ENCODE assay signal across 17 cellular contexts in genomic region chr1:156045070-156045469, GRCh38. TPM values are rescaled to one million over a fixed set of nuclear protein-coding genes. Genes with fewer than 3 reads are reported as not detected.
DNase-seq lines count a peak whose midpoint lies in the region; ATAC-seq and TF ChIP-seq lines count a peak whose summit lies in the region.
"Had no signal": no experiment of that assay in that cellular context is flagged by ENCODE, and none has a peak within 500 bp of the region (broad histone marks: within the 10 kb centered on the region; RNA-seq: fewer than 3 reads in every experiment).

No MANE protein-coding gene starts in this region.

- ATAC-seq in activated naive CD4-positive, alpha-beta T cell treated with anti-CD3 and anti-CD28 coated beads, Interleukin-2, amount 50 U/mL, for 72 hours: peak in 1 of 2 donors; percentile 31
- ATAC-seq in DND-41 (ENCODE audit: insufficient read depth, low read depth) (peak; percentile 42; the same call in 1 of the 3 replicates), HG02840 (IDR thresholded peaks at IDR 0.05; ENCODE audit: low FRiP score, unreplicated experiment) (no peak)

- no peaks in the 10 kb centered on the region for H3K27me3 Mint-ChIP-seq in activated T-helper 1 cell treated with anti-CD3 and anti-CD28 coated beads, Interleukin-12 subunit alpha, Interleukin-12 subunit beta, Interleukin-2, Interleukin-4 antibody, amounts not matched to agents 30 ng/mL and 10 ng/mL and 1 ng/mL, durations not matched to agents 14 hours and 24 hours and 36 hours (ENCODE audit: insufficient read depth)

- H4K12ac ChIP-seq in trophoblast cell (ENCODE audit: low read depth, low read length): no peak overlapping the region

- H3K4ac ChIP-seq in trophoblast cell (ENCODE audit: low read depth, low read length): no peak overlapping the region

- no peak overlapping the region for H3K18ac ChIP-seq in trophoblast cell (ENCODE audit: low read length)

- TF ChIP-seq CTCF in DND-41 (IDR thresholded peaks at IDR 0.05; ENCODE audit: borderline replicate concordance, extremely low read depth, low read length, poor library complexity, severe bottlenecking): no peak

- no peak overlapping the region for H2AK5ac ChIP-seq in trophoblast cell (ENCODE audit: low read length)

- H3K14ac ChIP-seq in trophoblast cell (ENCODE audit: low read length): no peak overlapping the region

- no peak overlapping the region for H2BK5ac ChIP-seq in trophoblast cell (ENCODE audit: low read depth, low read length, poor library complexity)

- no peaks in the 10 kb centered on the region for H3K9me3 Mint-ChIP-seq in activated naive CD4-positive, alpha-beta T cell treated with anti-CD3 and anti-CD28 coated beads, Interleukin-2, amount 50 U/mL, for 72 hours
- H3K9me3 Mint-ChIP-seq in activated T-helper 1 cell treated with anti-CD3 and anti-CD28 coated beads, Interleukin-12 subunit alpha, Interleukin-12 subunit beta, Interleukin-2, Interleukin-4 antibody, amounts not matched to agents 30 ng/mL and 10 ng/mL and 1 ng/mL, durations not matched to agents 14 hours and 24 hours and 36 hours: no peaks in the 10 kb centered on the region

- H3K9me3 ChIP-seq in DND-41 (ENCODE audit: insufficient read depth, low read length, severe bottlenecking): no peaks in the 10 kb centered on the region
- no peaks in the 10 kb centered on the region for H3K9me3 ChIP-seq in trophoblast cell (ENCODE audit: insufficient read depth, low read depth, low read length)

- no peak overlapping the region for H4K91ac ChIP-seq in trophoblast cell (ENCODE audit: low read depth, low read length)

- intact Hi-C loops in activated T-helper 1 cell treated with anti-CD3 and anti-CD28 coated beads, Interleukin-12 subunit alpha, Interleukin-12 subunit beta, Interleukin-2, Interleukin-4 antibody, amounts not matched to agents 30 ng/mL and 10 ng/mL and 1 ng/mL, durations not matched to agents 14 hours and 24 hours and 36 hours (cut with micrococcal nuclease): no loop called here

- no CpG with 5 or more reads among the region's 4 CpGs for WGBS in trophoblast cell (ENCODE audit: extremely low coverage, insufficient coverage, insufficient read length)

- no peaks in the 10 kb centered on the region for H3K79me1 ChIP-seq in trophoblast cell (ENCODE audit: low read length)

- no peak overlapping the region for H3K4me3 ChIP-seq in DND-41 (ENCODE audit: low read depth in 1 of 2, low read length in 2 of 2)
- H3K4me3 ChIP-seq in trophoblast cell (ENCODE audit: low read depth, low read length): no peak overlapping the region

- H3K4me3 Mint-ChIP-seq in activated T-helper 1 cell treated with anti-CD3 and anti-CD28 coated beads, Interleukin-12 subunit alpha, Interleukin-12 subunit beta, Interleukin-2, Interleukin-4 antibody, amounts not matched to agents 30 ng/mL and 10 ng/mL and 1 ng/mL, durations not matched to agents 14 hours and 24 hours and 36 hours: no peak overlapping the region

- peaks cover 24% of the 10 kb centered on the region for H3K4me1 Mint-ChIP-seq in activated T-helper 1 cell treated with anti-CD3 and anti-CD28 coated beads, Interleukin-12 subunit alpha, Interleukin-12 subunit beta, Interleukin-2, Interleukin-4 antibody, amounts not matched to agents 30 ng/mL and 10 ng/mL and 1 ng/mL, durations not matched to agents 14 hours and 24 hours and 36 hours (ENCODE audit: low read depth)

- peaks cover 72% of the 10 kb centered on the region for H3K36me3 ChIP-seq in DND-41 (ENCODE audit: insufficient read depth, low read length)
- peaks cover 36 to 54% of the 10 kb centered on the region in 2 experiments for H3K36me3 ChIP-seq in trophoblast cell (ENCODE audit: control insufficient read depth in 1 of 2, insufficient read depth in 2 of 2, low read length in 2 of 2)

- H3K27me3 ChIP-seq in DND-41 (ENCODE audit: insufficient read depth, low read length, poor library complexity) (no peaks in the 10 kb centered on the region), trophoblast cell (ENCODE audit: insufficient read depth, low read length) (no peaks in the 10 kb centered on the region)

- H3K23ac ChIP-seq in trophoblast cell (ENCODE audit: low read length): no peak overlapping the region

- no peak overlapping the region for H4K8ac ChIP-seq in trophoblast cell (ENCODE audit: low read depth, low read length)

- H2BK12ac ChIP-seq in trophoblast cell (ENCODE audit: low read length): no peak overlapping the region

- H3K27ac ChIP-seq in DND-41 (ENCODE audit: low read length): no peak overlapping the region
- no peak overlapping the region for H3K27ac ChIP-seq in trophoblast cell (ENCODE audit: low read depth, low read length)
- H3K27ac ChIP-seq: C4-2B, KMS-11 had no signal

- H3K4me2 ChIP-seq in DND-41 (ENCODE audit: insufficient read depth, low read length) (no peak overlapping the region), trophoblast cell (ENCODE audit: low read length) (no peak overlapping the region)
- H3K4me2 ChIP-seq: KMS-11 had no signal

- no peaks in the 10 kb centered on the region for H4K20me1 ChIP-seq in DND-41 (ENCODE audit: insufficient read depth, low read length)

- H2BK120ac ChIP-seq in trophoblast cell (ENCODE audit: insufficient read depth, low read length, poor library complexity): no peak overlapping the region

- H3K9ac ChIP-seq in DND-41 (ENCODE audit: low read depth, low read length) (no peak overlapping the region), trophoblast cell (ENCODE audit: low read length) (peak overlapping the region; percentile 4)
- H3K9ac ChIP-seq: KMS-11 had no signal

- peaks cover 0 to 11% of the 10 kb centered on the region in 2 donors for H3K36me3 Mint-ChIP-seq in activated naive CD4-positive, alpha-beta T cell treated with anti-CD3 and anti-CD28 coated beads, Interleukin-2, amount 50 U/mL, for 72 hours
- H3K36me3 Mint-ChIP-seq in activated T-helper 1 cell treated with anti-CD3 and anti-CD28 coated beads, Interleukin-12 subunit alpha, Interleukin-12 subunit beta, Interleukin-2, Interleukin-4 antibody, amounts not matched to agents 30 ng/mL and 10 ng/mL and 1 ng/mL, durations not matched to agents 14 hours and 24 hours and 36 hours (ENCODE audit: low read depth): peaks cover 31% of the 10 kb centered on the region

- no peaks in the 10 kb centered on the region for H3K79me2 ChIP-seq in DND-41 (ENCODE audit: insufficient read depth, low read length)
- H3K79me2 ChIP-seq in trophoblast cell (ENCODE audit: control insufficient read depth, insufficient read depth, low read length, poor library complexity): no peaks in the 10 kb centered on the region

- DNase-seq in activated naive CD4-positive, alpha-beta T cell treated with anti-CD3 and anti-CD28 coated beads, Interleukin-2, amount 50 U/mL, for 72 hours (ENCODE audit: low spot score in 2 of 2): no peak
- DNase-seq in activated naive CD4-positive, alpha-beta T cell treated with anti-CD3 and anti-CD28 coated beads, Interleukin-2, amount 50 U/mL, for 16 hours: no peak
- DNase-seq in DND-41 (no peak), trophoblast cell (no peak), NCI-H2081 (lab: John Stamatoyannopoulos, UW) (no peak), NCI-H2171 treated with DMSO at 0.1 percent for 48 hours (lab: John Stamatoyannopoulos, UW) (no peak)
- peak; percentile 21 for DNase-seq in activated T-helper 1 cell treated with anti-CD3 and anti-CD28 coated beads, Interleukin-12 subunit alpha, Interleukin-12 subunit beta, Interleukin-2, Interleukin-4 antibody, amounts not matched to agents 30 ng/mL and 10 ng/mL and 1 ng/mL, durations not matched to agents 14 hours and 24 hours and 36 hours (ENCODE audit: low spot score)
- DNase-seq: Calu3, DMS53, HCEC 1CT, NCI-H1436, NCI-H2029 treated with DMSO at 0.1 percent for 48 hours, NCI-H510A treated with DMSO at 0.1 percent for 48 hours had no signal

- H3K4me1 ChIP-seq in DND-41 (ENCODE audit: insufficient read depth, low read length): no peaks in the 10 kb centered on the region
- H3K4me1 ChIP-seq in trophoblast cell (ENCODE audit: control insufficient read depth in 1 of 2, insufficient read depth in 2 of 2, low read length in 2 of 2): peaks cover 0 to 3% of the 10 kb centered on the region in 2 experiments

- no peak overlapping the region for H2AFZ ChIP-seq in DND-41 (ENCODE audit: low read depth, low read length)
- no peak overlapping the region for H2AFZ ChIP-seq in trophoblast cell (ENCODE audit: insufficient read depth, low read length, poor library complexity)

- H3K27ac Mint-ChIP-seq in activated naive CD4-positive, alpha-beta T cell treated with anti-CD3 and anti-CD28 coated beads, Interleukin-2, amount 50 U/mL, for 72 hours: peak overlapping the region; percentile 21 to 61
- H3K27ac Mint-ChIP-seq in activated T-helper 1 cell treated with anti-CD3 and anti-CD28 coated beads, Interleukin-12 subunit alpha, Interleukin-12 subunit beta, Interleukin-2, Interleukin-4 antibody, amounts not matched to agents 30 ng/mL and 10 ng/mL and 1 ng/mL, durations not matched to agents 14 hours and 24 hours and 36 hours: peak overlapping the region; percentile 2

RNA-seq across cellular contexts. Expression of gene UBQLN4, which starts 8.5 kb away (rescaled TPM):
- total RNA-seq in activated naive CD4-positive, alpha-beta T cell treated with anti-CD3 and anti-CD28 coated beads, Interleukin-2, amount 50 U/mL, for 72 hours: 10 to 100 TPM; 31.3 to 32.2 TPM
- 59.5 and 64.5 TPM in 2 replicates for total RNA-seq in activated T-helper 1 cell treated with anti-CD3 and anti-CD28 coated beads, Interleukin-12 subunit alpha, Interleukin-12 subunit beta, Interleukin-2, Interleukin-4 antibody, amounts not matched to agents 30 ng/mL and 10 ng/mL and 1 ng/mL, durations not matched to agents 14 hours and 24 hours and 36 hours
- 44.6 and 45.7 TPM in 2 replicates for polyA plus RNA-seq in trophoblast cell (2013)

RNA-seq across cellular contexts. Expression of gene LAMTOR2, which starts 9.5 kb away (rescaled TPM):
- 10 to 100 TPM; 36.0 to 51.7 TPM for total RNA-seq in activated naive CD4-positive, alpha-beta T cell treated with anti-CD3 and anti-CD28 coated beads, Interleukin-2, amount 50 U/mL, for 72 hours
- 66.8 and 67.1 TPM in 2 replicates for total RNA-seq in activated T-helper 1 cell treated with anti-CD3 and anti-CD28 coated beads, Interleukin-12 subunit alpha, Interleukin-12 subunit beta, Interleukin-2, Interleukin-4 antibody, amounts not matched to agents 30 ng/mL and 10 ng/mL and 1 ng/mL, durations not matched to agents 14 hours and 24 hours and 36 hours
- polyA plus RNA-seq in trophoblast cell (2013): 71.8 and 76.8 TPM in 2 replicates

RNA-seq across cellular contexts. Expression of gene RAB25, which starts 15.9 kb away (rescaled TPM):
- under 1 TPM; 0.36 to 0.89 TPM for total RNA-seq in activated naive CD4-positive, alpha-beta T cell treated with anti-CD3 and anti-CD28 coated beads, Interleukin-2, amount 50 U/mL, for 72 hours
- 0.18 TPM in 1 of 2 replicates, not detected in the other for total RNA-seq in activated T-helper 1 cell treated with anti-CD3 and anti-CD28 coated beads, Interleukin-12 subunit alpha, Interleukin-12 subunit beta, Interleukin-2, Interleukin-4 antibody, amounts not matched to agents 30 ng/mL and 10 ng/mL and 1 ng/mL, durations not matched to agents 14 hours and 24 hours and 36 hours
- 92.3 and 94.0 TPM in 2 replicates for polyA plus RNA-seq in trophoblast cell (2013)
- total RNA-seq: M059J had no signal

RNA-seq across cellular contexts. Expression of gene SSR2, which starts 24.3 kb away (rescaled TPM):
- 100 to 1,000 TPM; 178 TPM for total RNA-seq in activated naive CD4-positive, alpha-beta T cell treated with anti-CD3 and anti-CD28 coated beads, Interleukin-2, amount 50 U/mL, for 72 hours
- 195 TPM in 2 replicates for total RNA-seq in activated T-helper 1 cell treated with anti-CD3 and anti-CD28 coated beads, Interleukin-12 subunit alpha, Interleukin-12 subunit beta, Interleukin-2, Interleukin-4 antibody, amounts not matched to agents 30 ng/mL and 10 ng/mL and 1 ng/mL, durations not matched to agents 14 hours and 24 hours and 36 hours
- 723 and 747 TPM in 2 replicates for polyA plus RNA-seq in trophoblast cell (2013)

RNA-seq across cellular contexts. Expression of gene MEX3A, which starts 37.2 kb away (rescaled TPM):
- under 1 TPM; 0.16 to 0.49 TPM for total RNA-seq in activated naive CD4-positive, alpha-beta T cell treated with anti-CD3 and anti-CD28 coated beads, Interleukin-2, amount 50 U/mL, for 72 hours
- 0.27 and 0.41 TPM in 2 replicates for total RNA-seq in activated T-helper 1 cell treated with anti-CD3 and anti-CD28 coated beads, Interleukin-12 subunit alpha, Interleukin-12 subunit beta, Interleukin-2, Interleukin-4 antibody, amounts not matched to agents 30 ng/mL and 10 ng/mL and 1 ng/mL, durations not matched to agents 14 hours and 24 hours and 36 hours
- 38.9 and 40.4 TPM in 2 replicates for polyA plus RNA-seq in trophoblast cell (2013)
